19 cellular contexts compared by ENCODE assay signal in the genomic region with DNA sequence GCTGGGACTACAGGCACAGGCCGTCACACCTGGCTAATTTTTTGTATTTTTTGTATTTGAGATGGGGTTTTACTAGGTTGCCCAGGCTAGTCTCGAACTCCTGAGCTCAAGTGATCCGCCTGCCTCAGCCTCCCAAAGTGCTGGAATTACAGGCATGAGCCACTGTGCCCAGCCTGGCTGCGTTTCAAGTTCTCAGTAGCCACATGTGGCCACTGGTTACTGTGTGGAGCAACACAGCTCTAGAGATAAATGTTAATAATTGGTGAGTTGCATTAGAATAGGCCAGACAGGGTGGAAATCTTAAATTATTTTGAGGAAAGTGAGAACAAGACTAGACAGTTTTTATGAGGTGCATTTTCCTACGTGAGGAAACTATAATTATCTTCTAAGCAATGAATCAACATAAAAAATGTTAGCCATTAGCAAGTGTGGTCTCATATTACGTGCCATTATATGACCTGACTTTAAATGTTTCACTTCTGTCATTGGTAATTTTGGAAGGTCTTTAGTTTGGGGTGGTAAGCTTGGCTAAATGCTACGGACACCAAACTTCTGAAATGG.
DNase-seq lines count a peak whose midpoint lies in the region; ATAC-seq and TF ChIP-seq lines count a peak whose summit lies in the region.
"Had no signal": no experiment of that assay in that cellular context is flagged by ENCODE, and none has a peak within 500 bp of the region (broad histone marks: within the 10 kb centered on the region; RNA-seq: fewer than 3 reads in every experiment).

No MANE protein-coding gene starts in this region.

- POLR2A ChIA-PET in CD8-positive, alpha-beta T cell (lab: Charles Lee): no interaction called here

- no peak overlapping the region for H3T11ph ChIP-seq in H9 (ENCODE audit: low read length)

- no peak overlapping the region for H3K56ac ChIP-seq in H9 (ENCODE audit: insufficient read length, low read depth, low read length)

- ATAC-seq in HG02938 (IDR thresholded peaks at IDR 0.05; ENCODE audit: unreplicated experiment) (no peak), body of pancreas (no peak)
- no peak for ATAC-seq in CD8-positive, alpha-beta T cell
- ATAC-seq: A549, Right ventricle myocardium inferior had no signal

- H4K8ac ChIP-seq in H9 (replicated peaks; ENCODE audit: insufficient read length, low read depth, low read length): no peak overlapping the region

- H4K5ac ChIP-seq in H9 (ENCODE audit: insufficient read length, low read depth, low read length): no peak overlapping the region

- H4K91ac ChIP-seq in H9 (ENCODE audit: insufficient read length, low read depth, low read length): no peak overlapping the region

- no peak overlapping the region for H2BK15ac ChIP-seq in H9 (ENCODE audit: low read depth, low read length)

- H3K4me1 ChIP-seq in H9 (ENCODE audit: insufficient read depth, low read length): no peaks in the 10 kb centered on the region
- H3K4me1 ChIP-seq in body of pancreas: no peaks in the 10 kb centered on the region
- no peaks in the 10 kb centered on the region for H3K4me1 ChIP-seq in CD8-positive, alpha-beta T cell (ENCODE audit: insufficient read depth, low read length)
- H3K4me1 ChIP-seq: A549, Peyer's patch had no signal

- CTCF ChIA-PET in CD8-positive, alpha-beta T cell (lab: Charles Lee): no interaction called here

- H3K27me3 ChIP-seq in H9 (ENCODE audit: insufficient read depth, low read length) (no peaks in the 10 kb centered on the region), body of pancreas (no peaks in the 10 kb centered on the region)
- H3K27me3 ChIP-seq in CD8-positive, alpha-beta T cell (ENCODE audit: insufficient read depth, low read length): no peaks in the 10 kb centered on the region
- H3K27me3 ChIP-seq: MG63, Peyer's patch had no signal

- no peak overlapping the region for H3K4ac ChIP-seq in H9 (ENCODE audit: low read depth, low read length)

- H3K14ac ChIP-seq in H9 (ENCODE audit: insufficient read depth, low read length): no peak overlapping the region

- H3K79me2 ChIP-seq in H9 (ENCODE audit: insufficient read depth, low read length): no peaks in the 10 kb centered on the region

- no peak overlapping the region for H3K4me3 Mint-ChIP-seq in H9
- no peak overlapping the region for H3K4me3 Mint-ChIP-seq in nephron
- no peak overlapping the region for H3K4me3 Mint-ChIP-seq in CD8-positive, alpha-beta T cell

- no peak overlapping the region for H2BK12ac ChIP-seq in H9 (ENCODE audit: insufficient read length, low read depth, low read length)

- TF ChIP-seq POLR2A in body of pancreas (IDR thresholded peaks at IDR 0.05): no peak

- no peaks in the 10 kb centered on the region for H3K36me3 ChIP-seq in body of pancreas (replicated peaks in 1 of 2; ENCODE audit: insufficient read depth in 1 of 2, low read depth in 2 of 2)
- H3K36me3 ChIP-seq in CD8-positive, alpha-beta T cell (ENCODE audit: insufficient read depth, low read length): no peaks in the 10 kb centered on the region
- H3K36me3 ChIP-seq: MG63 had no signal

- intact Hi-C loops in body of pancreas (cut with DNase I): no loop called here
- intact Hi-C loops in CD8-positive, alpha-beta T cell (cut with DNase I, micrococcal nuclease): no loop called here

- H3K4me3 ChIP-seq in body of pancreas: no peak overlapping the region
- H3K4me3 ChIP-seq in CD8-positive, alpha-beta T cell (ENCODE audit: low read depth, low read length): no peak overlapping the region
- H3K4me3 ChIP-seq: A549, MG63, Peyer's patch had no signal

- H2BK20ac ChIP-seq in H9 (ENCODE audit: low read depth, low read length, poor library complexity, severe bottlenecking): no peak overlapping the region

- no peak overlapping the region for H3K23ac ChIP-seq in H9 (ENCODE audit: insufficient read length, low read depth, low read length)

- peak overlapping the region; percentile 61 for H2BK120ac ChIP-seq in H9 (ENCODE audit: low read depth, low read length, poor library complexity, severe bottlenecking)

- H3K9me3 ChIP-seq in H9 (ENCODE audit: control insufficient read depth, low read depth, low read length) (no peaks in the 10 kb centered on the region), body of pancreas (no peaks in the 10 kb centered on the region)
- H3K9me3 ChIP-seq in CD8-positive, alpha-beta T cell (ENCODE audit: low read length): no peaks in the 10 kb centered on the region
- H3K9me3 ChIP-seq: A549, MG63, Peyer's patch had no signal

- no peak overlapping the region for H3K27ac Mint-ChIP-seq in H9
- peak overlapping the region in 2 of 3 experiments; percentile 46 to 62 for H3K27ac Mint-ChIP-seq in nephron
- H3K27ac Mint-ChIP-seq in CD8-positive, alpha-beta T cell: no peak overlapping the region
- H3K27ac Mint-ChIP-seq: HFFc6 had no signal

- H2AFZ ChIP-seq in H9 (ENCODE audit: low read length): no peak overlapping the region

- no peak overlapping the region for H3K4me2 ChIP-seq in H9 (ENCODE audit: insufficient read depth, insufficient read length, low read length)
- H3K4me2 ChIP-seq: A549 had no signal

- no peaks in the 10 kb centered on the region for H4K20me1 ChIP-seq in H9 (ENCODE audit: control insufficient read depth, insufficient read depth, insufficient read length)

- no peak overlapping the region for H2AK5ac ChIP-seq in H9 (ENCODE audit: insufficient read length, low read length)

- H3K27me3 Mint-ChIP-seq in H9 (ENCODE audit: low read depth): no peaks in the 10 kb centered on the region
- peaks cover 3% of the 10 kb centered on the region for H3K27me3 Mint-ChIP-seq in nephron (ENCODE audit: low read depth)
- no peaks in the 10 kb centered on the region for H3K27me3 Mint-ChIP-seq in CD8-positive, alpha-beta T cell (ENCODE audit: low read depth)

- H3K18ac ChIP-seq in H9 (ENCODE audit: insufficient read length, low read depth, low read length): no peak overlapping the region

- no peak overlapping the region for H3K9ac ChIP-seq in H9 (ENCODE audit: extremely low read depth, insufficient read length, low read length)

- TF ChIP-seq CTCF in H9 (conservative IDR thresholded peaks at IDR 0.05) (no peak), nephron (IDR thresholded peaks at IDR 0.05; ENCODE audit: unreplicated experiment in 3 of 3) (no peak), body of pancreas (IDR thresholded peaks at IDR 0.05) (no peak)
- TF ChIP-seq CTCF in CD8-positive, alpha-beta T cell (IDR thresholded peaks at IDR 0.05): no peak

- no CpG with 5 or more reads among the region's 7 CpGs for WGBS in H9 (ENCODE audit: extremely low coverage, insufficient read length, low lambda C conversion rate)
- WGBS in body of pancreas, 2 donors: 78 to 83% methylated on average over 7 of the region's 7 CpGs

- no peak overlapping the region for H2BK5ac ChIP-seq in H9 (ENCODE audit: insufficient read length, low read length)

- H3K4me1 Mint-ChIP-seq in H9 (peaks cover 0 to 2% of the 10 kb centered on the region in 2 experiments; a peak in 1 of 4 replicates), nephron (peaks cover 22% of the 10 kb centered on the region)
- H3K4me1 Mint-ChIP-seq in CD8-positive, alpha-beta T cell (ENCODE audit: low read depth): no peaks in the 10 kb centered on the region

- H3K9me3 Mint-ChIP-seq in H9 (no peaks in the 10 kb centered on the region), nephron (no peaks in the 10 kb centered on the region)
- H3K9me3 Mint-ChIP-seq in CD8-positive, alpha-beta T cell: no peaks in the 10 kb centered on the region
- H3K9me3 Mint-ChIP-seq: HFFc6 had no signal

- no peak overlapping the region for H3K27ac ChIP-seq in H9 (ENCODE audit: insufficient read length, low read depth, low read length)
- H3K27ac ChIP-seq in body of pancreas: no peak overlapping the region
- H3K27ac ChIP-seq in CD8-positive, alpha-beta T cell (ENCODE audit: low read depth, low read length): no peak overlapping the region
- H3K27ac ChIP-seq: A549, Peyer's patch had no signal

- no peaks in the 10 kb centered on the region for H3K79me1 ChIP-seq in H9 (ENCODE audit: insufficient read depth, low read depth, low read length, poor library complexity, severe bottlenecking)

- H3K36me3 Mint-ChIP-seq in H9 (ENCODE audit: insufficient read depth in 1 of 3, low read depth in 3 of 3): no peaks in the 10 kb centered on the region
- peaks cover 25% of the 10 kb centered on the region for H3K36me3 Mint-ChIP-seq in nephron (ENCODE audit: low read depth)
- H3K36me3 Mint-ChIP-seq in CD8-positive, alpha-beta T cell: no peaks in the 10 kb centered on the region

- no peaks in the 10 kb centered on the region for H3K23me2 ChIP-seq in H9 (ENCODE audit: insufficient read length, low read depth, low read length, poor library complexity, severe bottlenecking)

- DNase-seq in NCI-H2107 treated with DMSO at 0.1 percent for 48 hours (lab: John Stamatoyannopoulos, UW; ENCODE audit: unreplicated experiment) (peak; percentile 35), NCI-H2107 (lab: John Stamatoyannopoulos, UW) (no peak), H9 (no peak), NCI-H69 (lab: John Stamatoyannopoulos, UW) (peak; percentile 18), body of pancreas (no peak)
- DNase-seq in CD8-positive, alpha-beta T cell: no peak
- DNase-seq: C1 segment of cervical spinal cord, DMS79 treated with DMSO at 0.1 percent for 48 hours, HFFc6, MG63, NCI-H1092, NCI-H187, NCI-H2171 treated with DMSO at 0.1 percent for 48 hours, NCI-H510A, Peyer's patch had no signal

Comparison
In these comparisons a context has a peak if more than half of its experiments do, and no peak if none do; other contexts are left out.
1. DNase-seq: peak in NCI-H2107 treated with DMSO at 0.1 percent for 48 hours (single experiment) and NCI-H69 (single experiment); none in NCI-H2107 (single experiment), H9 (single experiment), body of pancreas (0 of 4) and CD8-positive, alpha-beta T cell (0 of 7).
2. H3K27ac Mint-ChIP-seq: peak in nephron (2 of 3); none in H9 (0 of 3) and CD8-positive, alpha-beta T cell (single experiment).